ENCODE assay signal across 8 cellular contexts in genomic region chrX:70196961-70197805, GRCh38. TPM values are rescaled to one million over a fixed set of nuclear protein-coding genes. Genes with fewer than 3 reads are reported as not detected.
A peak's percentile ranks its signal among the peaks of the same experiment; 100 is the strongest.
DNase-seq lines count a peak whose midpoint lies in the region; ATAC-seq and TF ChIP-seq lines count a peak whose summit lies in the region.

No MANE protein-coding gene starts in this region.

- no peak overlapping the region for H3K27ac ChIP-seq in caudate nucleus (ENCODE audit: low read depth, low read length)

- peak; percentile 59 for TF ChIP-seq CTCF in CD14-positive monocyte (IDR thresholded peaks at IDR 0.05)
- peak; percentile 51 for TF ChIP-seq CTCF in foreskin fibroblast (IDR thresholded peaks at IDR 0.05; ENCODE audit: low read depth, low read length)

- H3K27ac Mint-ChIP-seq in CD14-positive monocyte = no peak overlapping the region

- H3K27me3 Mint-ChIP-seq in CD14-positive monocyte (ENCODE audit: low read depth in 3 of 3) = peaks cover 0 to 10% (median 2%) of the 10 kb centered on the region in 3 donors

- no peak for DNase-seq in CD14-positive monocyte (ENCODE audit: low spot score)
- peak; percentile 82 for DNase-seq in OCI-M1 (lab: John Stamatoyannopoulos, UW)
- peak; percentile 68 to 74 for DNase-seq in activated T-cell treated with anti-CD3 and anti-CD28 coated beads, Interleukin-2, amount 50 U/mL, for 48 hours
- peak in 1 of 2 donors; percentile 53 for DNase-seq in foreskin fibroblast
- DNase-seq in sciatic nerve (ENCODE audit: low spot score) = no peak
- DNase-seq in caudate nucleus (lab: John Stamatoyannopoulos, UW) = no peak

- H3K4me1 Mint-ChIP-seq in CD14-positive monocyte = peaks cover 2% of the 10 kb centered on the region

- ATAC-seq in GM19025 (IDR thresholded peaks at IDR 0.05; ENCODE audit: low read depth, unreplicated experiment) = peak; percentile 70
- peak; percentile 85 for ATAC-seq in HG03442 (IDR thresholded peaks at IDR 0.05; ENCODE audit: unreplicated experiment)
- ATAC-seq in sciatic nerve = peak; percentile 44

- H3K36me3 Mint-ChIP-seq in CD14-positive monocyte = no peaks in the 10 kb centered on the region

- H3K9me3 Mint-ChIP-seq in CD14-positive monocyte = peaks cover 0 to 3% (median 0%) of the 10 kb centered on the region in 7 donors

- intact Hi-C loops in CD14-positive monocyte (cut with micrococcal nuclease) (no loop called here), sciatic nerve (cut with DNase I) (no loop called here)

- no peak overlapping the region for H3K4me3 ChIP-seq in foreskin fibroblast (ENCODE audit: low read depth in 1 of 2, low read length in 2 of 2)

- H3K4me3 Mint-ChIP-seq in CD14-positive monocyte = no peak overlapping the region

RNA-seq across cellular contexts. Expression of gene DGAT2L6, which starts 19.9 kb away (rescaled TPM):
- not detected for polyA plus RNA-seq in CD14-positive monocyte
- total RNA-seq in sciatic nerve = not detected

RNA-seq across cellular contexts. Expression of gene AWAT1, which starts 37.3 kb away (rescaled TPM):
- not detected for polyA plus RNA-seq in CD14-positive monocyte
- total RNA-seq in sciatic nerve = not detected

Comparison
In these comparisons a context has a peak if more than half of its experiments do, and no peak if none do; other contexts are left out.
1. DNase-seq: peak in OCI-M1 (single experiment) and activated T-cell treated with anti-CD3 and anti-CD28 coated beads, Interleukin-2, amount 50 U/mL, for 48 hours (2 of 2); none in CD14-positive monocyte (single experiment), sciatic nerve (single experiment) and caudate nucleus (0 of 61).
2. Peak in every context shown above with its lines, with median percentiles within 50 percentile points of each other: ATAC-seq.